ENCODE assay signal across 9 cellular contexts in genomic region chr1:205983925-205984725, GRCh38. TPM values are rescaled to one million over a fixed set of nuclear protein-coding genes. Genes with fewer than 3 reads are reported as not detected.
DNase-seq lines count a peak whose midpoint lies in the region; ATAC-seq and TF ChIP-seq lines count a peak whose summit lies in the region.
"Had no signal": no experiment of that assay in that cellular context is flagged by ENCODE, and none has a peak within 500 bp of the region (broad histone marks: within the 10 kb centered on the region; RNA-seq: fewer than 3 reads in every experiment).

No MANE protein-coding gene starts in this region.

- no TSS peak for BruUV-seq in A673 (replicated peaks; lab: Mats Ljungman, UMichigan)

- H3K4me3 ChIP-seq in A673 (ENCODE audit: low read depth, low read length, poor library complexity, severe bottlenecking), result no peak overlapping the region
- H3K4me3 ChIP-seq in NB4 (ENCODE audit: low read depth, low read length), result no peak overlapping the region
- H3K4me3 ChIP-seq in cardiac muscle cell, result no peak overlapping the region

- intact Hi-C loops in A673 (cut with micrococcal nuclease; ENCODE audit: unreplicated experiment), result loop anchor here (1.0 kb wide), 1 partner anchor 122 kb away; no protein-coding TSS in a partner anchor

- H3K27me3 Mint-ChIP-seq in activated naive CD8-positive, alpha-beta T cell treated with anti-CD3 and anti-CD28 coated beads, Interleukin-2, amount 10 ng/mL, durations not matched to agents 7 days and 5 days, result peaks cover 3% of the 10 kb centered on the region

- no peaks in the 10 kb centered on the region for H3K9me3 Mint-ChIP-seq in activated naive CD8-positive, alpha-beta T cell treated with anti-CD3 and anti-CD28 coated beads, Interleukin-2, amount 10 ng/mL, durations not matched to agents 7 days and 5 days
- H3K9me3 Mint-ChIP-seq: mesothelial cell of epicardium had no signal

- no peak overlapping the region for H3K27ac Mint-ChIP-seq in activated naive CD8-positive, alpha-beta T cell treated with anti-CD3 and anti-CD28 coated beads, Interleukin-2, amount 10 ng/mL, durations not matched to agents 7 days and 5 days
- H3K27ac Mint-ChIP-seq: mesothelial cell of epicardium had no signal

- H3K27me3 ChIP-seq in A673 (replicated peaks; ENCODE audit: insufficient read depth, low read depth, low read length, poor library complexity) (no peaks in the 10 kb centered on the region), cardiac muscle cell (no peaks in the 10 kb centered on the region)

- TF ChIP-seq POLR2A in NB4 (IDR thresholded peaks at IDR 0.05; ENCODE audit: extremely low read depth, insufficient read length), result no peak

- CTCF ChIA-PET in A673 (lab: Charles Lee), result interaction anchor here (1.0 to 5.0 kb wide), 4 partner anchors 47 to 127 kb away, joined by 3 to 47 read pairs (median 6); no protein-coding TSS in a partner anchor

- H3K9me3 ChIP-seq in A673 (ENCODE audit: low read depth, low read length, poor library complexity, severe bottlenecking) (no peaks in the 10 kb centered on the region), cardiac muscle cell (ENCODE audit: low read depth) (no peaks in the 10 kb centered on the region)

- peak; percentile 75 for TF ChIP-seq CTCF in A673 (conservative IDR thresholded peaks at IDR 0.05; ENCODE audit: low read depth, low read length)
- peak; percentile 84 for TF ChIP-seq CTCF in NB4 (IDR thresholded peaks at IDR 0.05; ENCODE audit: low read depth, low read length)
- peak; percentile 93 for TF ChIP-seq CTCF in cardiac muscle cell (IDR thresholded peaks at IDR 0.05; ENCODE audit: low read depth, low read length)

- no peaks in the 10 kb centered on the region for H3K4me1 ChIP-seq in A673 (ENCODE audit: insufficient read depth, low read length, poor library complexity, severe bottlenecking)
- peaks cover 30% of the 10 kb centered on the region for H3K4me1 ChIP-seq in cardiac muscle cell (ENCODE audit: low read depth)

- DNase-seq in A673 (ENCODE audit: low spot score), result peak; percentile 71
- peak; percentile 87 for DNase-seq in GM03348 (ENCODE audit: low spot score)
- peak; percentile 72 for DNase-seq in NB4 (ENCODE audit: low read depth)
- DNase-seq in activated naive CD8-positive, alpha-beta T cell treated with anti-CD3 and anti-CD28 coated beads, Interleukin-2, amount 10 ng/mL, durations not matched to agents 7 days and 5 days, result peak; percentile 40
- peak; percentile 75 to 83 for DNase-seq in cardiac muscle cell (ENCODE audit: low read depth in 1 of 2, low spot score in 1 of 2)
- DNase-seq in putamen (ENCODE audit: low spot score), result peak; percentile 67

- no peak overlapping the region for H3K27ac ChIP-seq in A673 (ENCODE audit: low read depth, low read length, poor library complexity, severe bottlenecking)
- peak overlapping the region; percentile 63 for H3K27ac ChIP-seq in cardiac muscle cell

- ATAC-seq in activated naive CD8-positive, alpha-beta T cell treated with anti-CD3 and anti-CD28 coated beads, Interleukin-2, amount 10 ng/mL, durations not matched to agents 7 days and 5 days (ENCODE audit: low read depth), result no peak
- no peak for ATAC-seq in GM18519 (IDR thresholded peaks at IDR 0.05; ENCODE audit: low FRiP score, unreplicated experiment)
- ATAC-seq in HG03378 (IDR thresholded peaks at IDR 0.05; ENCODE audit: unreplicated experiment), result no peak

- no peaks in the 10 kb centered on the region for H3K36me3 ChIP-seq in A673 (ENCODE audit: insufficient read depth, low read length, poor library complexity, severe bottlenecking)
- no peaks in the 10 kb centered on the region for H3K36me3 ChIP-seq in cardiac muscle cell

- no peak overlapping the region for H3K4me3 Mint-ChIP-seq in activated naive CD8-positive, alpha-beta T cell treated with anti-CD3 and anti-CD28 coated beads, Interleukin-2, amount 10 ng/mL, durations not matched to agents 7 days and 5 days
- H3K4me3 Mint-ChIP-seq: mesothelial cell of epicardium had no signal

- no peaks in the 10 kb centered on the region for H3K4me1 Mint-ChIP-seq in activated naive CD8-positive, alpha-beta T cell treated with anti-CD3 and anti-CD28 coated beads, Interleukin-2, amount 10 ng/mL, durations not matched to agents 7 days and 5 days

- H3K36me3 Mint-ChIP-seq in activated naive CD8-positive, alpha-beta T cell treated with anti-CD3 and anti-CD28 coated beads, Interleukin-2, amount 10 ng/mL, durations not matched to agents 7 days and 5 days, result no peaks in the 10 kb centered on the region
- H3K36me3 Mint-ChIP-seq: mesothelial cell of epicardium had no signal

- POLR2A ChIA-PET in A673 (lab: Charles Lee; ENCODE audit: low non-redundant PET), result interaction anchor here (0.5 kb wide), 1 partner anchor 284 kb away, joined by 3 read pairs; no protein-coding TSS in a partner anchor
- POLR2A ChIA-PET in activated naive CD8-positive, alpha-beta T cell treated with anti-CD3 and anti-CD28 coated beads, Interleukin-2, amount 10 ng/mL, durations not matched to agents 7 days and 5 days (lab: Charles Lee), result interaction anchor here (1.3 kb wide), 1 partner anchor 122 kb away, joined by 3 read pairs; no protein-coding TSS in a partner anchor

RNA-seq across cellular contexts. Expression of gene RAB7B, which starts 19.1 kb away (rescaled TPM):
- total RNA-seq in A673 (2021), result 0.11 and 0.31 TPM in 2 replicates
- total RNA-seq in activated naive CD8-positive, alpha-beta T cell treated with anti-CD3 and anti-CD28 coated beads, Interleukin-2, amount 10 ng/mL, durations not matched to agents 7 days and 5 days, result under 1 TPM; 0.80 to 0.91 TPM
- 1.2 and 2.1 TPM in 2 replicates for total RNA-seq in cardiac muscle cell
- polyA plus RNA-seq in cardiac muscle cell, result 2.2 and 4.9 TPM in 2 replicates

RNA-seq across cellular contexts. Expression of gene CTSE, which starts 39.6 kb away (rescaled TPM):
- total RNA-seq in A673 (2021), result 0.39 TPM in 1 of 2 replicates, not detected in the other
- not detected for total RNA-seq in activated naive CD8-positive, alpha-beta T cell treated with anti-CD3 and anti-CD28 coated beads, Interleukin-2, amount 10 ng/mL, durations not matched to agents 7 days and 5 days
- total RNA-seq in cardiac muscle cell, result not detected in 2 replicates
- not detected in 2 replicates for polyA plus RNA-seq in cardiac muscle cell
- total RNA-seq: mesothelial cell of epicardium had no signal

RNA-seq across cellular contexts. Expression of gene SLC26A9, which starts 40.9 kb away (rescaled TPM):
- total RNA-seq in A673 (2021), result not detected in 2 replicates
- total RNA-seq in activated naive CD8-positive, alpha-beta T cell treated with anti-CD3 and anti-CD28 coated beads, Interleukin-2, amount 10 ng/mL, durations not matched to agents 7 days and 5 days, result not detected
- total RNA-seq in cardiac muscle cell, result 1.0 and 2.9 TPM in 2 replicates
- polyA plus RNA-seq in cardiac muscle cell, result 2.8 and 4.0 TPM in 2 replicates
- total RNA-seq: mesothelial cell of epicardium had no signal
